ENCODE assay signal across 21 cellular contexts in the genomic region with DNA sequence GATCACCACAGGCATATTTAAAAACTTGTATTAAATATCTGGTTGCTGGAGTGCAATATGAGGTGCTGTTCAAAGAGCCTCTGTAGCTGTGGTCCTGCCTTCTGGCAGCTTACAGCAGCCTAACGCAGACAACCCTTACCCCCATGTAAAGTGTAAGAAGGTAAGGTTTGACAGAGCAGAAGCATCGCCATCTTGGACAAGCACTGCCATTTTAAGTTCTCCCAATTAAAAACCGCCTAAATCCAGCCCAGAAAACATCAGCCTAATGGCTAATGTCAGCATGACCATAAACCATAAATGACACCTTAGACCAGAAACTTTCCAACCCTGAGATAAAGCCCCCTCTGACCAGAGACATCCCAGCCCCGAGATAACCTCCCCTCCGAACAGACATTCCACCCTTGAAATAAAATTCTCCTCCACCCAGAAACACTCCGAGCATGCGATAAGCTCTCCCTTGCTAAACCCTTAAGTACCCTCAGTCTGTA. TPM values are rescaled to one million over a fixed set of nuclear protein-coding genes. Genes with fewer than 3 reads are reported as not detected.
"Had no signal": no experiment of that assay in that cellular context is flagged by ENCODE, and none has a peak within 500 bp of the region (broad histone marks: within the 10 kb centered on the region; RNA-seq: fewer than 3 reads in every experiment).

No MANE protein-coding gene starts in this region.

- H3K27me3 Mint-ChIP-seq: activated naive CD8-positive, alpha-beta T cell treated with anti-CD3 and anti-CD28 coated beads, Interleukin-2, amount 50 U/mL, for 24 hours; naive thymus-derived CD8-positive, alpha-beta T cell had no signal

- H3K4me3 Mint-ChIP-seq: dendritic cell treated with granulocyte-macrophage colony-stimulating factor and Interleukin-4, amounts not matched to agents 40 ng/mL and 50 ng/mL, for 4 days had no signal

- DNase-seq: activated naive CD4-positive, alpha-beta T cell treated with Interleukin-2 at 50 U/mL for 16 hours; activated naive CD8-positive, alpha-beta T cell treated with anti-CD3 and anti-CD28 coated beads, Interleukin-2, amount 50 U/mL, for 24 hours; activated T-cell treated with anti-CD3 and anti-CD28 coated beads, Interleukin-2, amount 50 U/mL, for 48 hours; anterior cingulate cortex; body of pancreas; caudate nucleus; effector CD4-positive, alpha-beta T cell; foreskin melanocyte; kidney glomerular epithelial cell; left lung; naive thymus-derived CD8-positive, alpha-beta T cell; right cardiac atrium; stimulated activated CD4-positive, alpha-beta T cell treated with anti-CD3 and anti-CD28 coated beads, Interleukin-4, amount 100 ng/mL, for 24 hours; stimulated activated naive CD4-positive, alpha-beta T cell treated with Interleukin-2 at 50 U/mL for 16 hours; substantia nigra; T-helper 1 cell; thyroid gland; upper lobe of right lung had no signal

- FAIRE-seq: TTC549 had no signal

- H3K9me3 Mint-ChIP-seq: activated naive CD8-positive, alpha-beta T cell treated with anti-CD3 and anti-CD28 coated beads, Interleukin-2, amount 50 U/mL, for 24 hours; dendritic cell treated with granulocyte-macrophage colony-stimulating factor and Interleukin-4, amounts not matched to agents 40 ng/mL and 50 ng/mL, for 4 days; naive thymus-derived CD8-positive, alpha-beta T cell had no signal

- ATAC-seq: activated naive CD8-positive, alpha-beta T cell treated with anti-CD3 and anti-CD28 coated beads, Interleukin-2, amount 50 U/mL, for 24 hours; body of pancreas; left lung; naive thymus-derived CD8-positive, alpha-beta T cell; right cardiac atrium; upper lobe of right lung had no signal

RNA-seq across cellular contexts. Expression of a gene that starts 5.3 kb away (rescaled TPM):
- total RNA-seq: activated CD8-positive, alpha-beta memory T cell treated with anti-CD3 and anti-CD28 coated beads for 36 hours; body of pancreas; naive thymus-derived CD8-positive, alpha-beta T cell; upper lobe of right lung had no signal
